Comparison of ENCODE assay signal across 5 cellular contexts in the genomic region with DNA sequence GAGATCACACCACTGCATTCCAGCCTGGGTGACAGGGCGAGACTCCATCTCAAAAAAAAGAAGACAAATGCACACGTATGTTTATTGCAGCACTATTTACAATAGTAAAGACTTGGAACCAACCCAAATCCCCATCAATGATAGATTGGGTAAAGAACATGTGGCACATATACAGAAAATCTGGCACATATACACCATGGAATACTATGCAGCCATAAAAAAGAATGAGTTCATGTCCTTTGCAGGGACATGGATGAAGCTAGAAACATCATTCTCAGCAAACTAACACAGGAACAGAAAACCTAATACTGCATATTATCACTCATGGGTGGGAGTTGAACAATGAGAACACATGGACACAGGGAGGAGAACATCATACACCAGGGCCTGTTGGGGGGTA. TPM values are rescaled to one million over a fixed set of nuclear protein-coding genes. Genes with fewer than 3 reads are reported as not detected.
DNase-seq lines count a peak whose midpoint lies in the region; ATAC-seq, FAIRE-seq and TF ChIP-seq lines count a peak whose summit lies in the region.
"Not testable (repeated sequence)": the region's sequence is repeated elsewhere in the genome, so short reads cannot be mapped to it uniquely, and the experiment has no call there.

No MANE protein-coding gene starts in this region.

- FAIRE-seq in K562 (lab: Jason Lieb, UNC): not testable (repeated sequence)

- not testable (repeated sequence) for H3K9me1 ChIP-seq in K562 (ENCODE audit: control insufficient read depth, insufficient read depth, low read length)

- H3K9ac ChIP-seq in K562 (ENCODE audit: insufficient read depth in 1 of 2, low read depth in 2 of 2, low read length in 2 of 2): not testable (repeated sequence)

- not testable (repeated sequence) for TF ChIP-seq POLR2A in K562 (conservative IDR thresholded peaks at IDR 0.05)

- BruUV-seq in K562 (replicated peaks; lab: Mats Ljungman, UMichigan): not testable (repeated sequence)

- H3K4me3 Mint-ChIP-seq in activated CD4-positive, alpha-beta T cell treated with anti-CD3 and anti-CD28 coated beads, Interleukin-2, amount 10 ng/mL, durations not matched to agents 24 days and 14 days; memory B cell; nephron: not testable (repeated sequence)

- H3K4me1 Mint-ChIP-seq in activated CD4-positive, alpha-beta T cell treated with anti-CD3 and anti-CD28 coated beads, Interleukin-2, amount 10 ng/mL, durations not matched to agents 24 days and 14 days: peaks cover 55% of the 10 kb centered on the region
- H3K4me1 Mint-ChIP-seq in memory B cell (peaks cover 20% of the 10 kb centered on the region), nephron (peaks cover 42% of the 10 kb centered on the region)

- WGBS in K562 (ENCODE audit: insufficient coverage, low coverage, missing lambda C conversion rate): 66% methylated on average over 2 of the region's 2 CpGs

- not testable (repeated sequence) for H3K27ac ChIP-seq in HEK293 (ENCODE audit: extremely low read depth, low read depth, low read length); K562 (ENCODE audit: extremely low read depth, low read depth, low read length)

- TF ChIP-seq CTCF in HEK293 (tag by site-specific recombination; IDR thresholded peaks at IDR 0.05); K562 (IDR thresholded peaks at IDR 0.05 in 2 of 3, conservative IDR thresholded peaks at IDR 0.05 in 1 of 3; ENCODE audit: insufficient read depth in 2 of 3, low read depth in 1 of 3, low read length in 3 of 3); nephron (IDR thresholded peaks at IDR 0.05; ENCODE audit: unreplicated experiment in 3 of 3): not testable (repeated sequence)

- not testable (repeated sequence) for H3K4me2 ChIP-seq in K562 (ENCODE audit: insufficient read depth, low read length)

- not testable (repeated sequence) for H3K4me1 ChIP-seq in HEK293 (ENCODE audit: control insufficient read depth, insufficient read depth, low read length)
- H3K4me1 ChIP-seq in K562 (replicated peaks in 1 of 2; ENCODE audit: control insufficient read depth in 2 of 2, insufficient read depth in 2 of 2, low read length in 2 of 2): peaks cover 5 to 39% of the 10 kb centered on the region in 2 experiments

- not testable (repeated sequence) for TF ChIP-seq RAD21 in K562 (CRISPR knock-in tag; conservative IDR thresholded peaks at IDR 0.05 in 1 of 2, IDR thresholded peaks at IDR 0.05 in 1 of 2)

- H2AFZ ChIP-seq in K562 (ENCODE audit: low read depth, low read length): not testable (repeated sequence)

- not testable (repeated sequence) for ATAC-seq in K562; memory B cell (ENCODE audit: low read depth)

- intact Hi-C loops in activated CD4-positive, alpha-beta T cell treated with anti-CD3 and anti-CD28 coated beads, Interleukin-2, amount 10 ng/mL, durations not matched to agents 24 days and 14 days (cut with micrococcal nuclease); K562 (cut with micrococcal nuclease): not testable (repeated sequence)

- H3K27me3 Mint-ChIP-seq in activated CD4-positive, alpha-beta T cell treated with anti-CD3 and anti-CD28 coated beads, Interleukin-2, amount 10 ng/mL, durations not matched to agents 24 days and 14 days; memory B cell; nephron (ENCODE audit: low read depth): not testable (repeated sequence)

- POLR2A ChIA-PET in HEK293 (lab: Yijun Ruan, JAX); K562 (lab: Yijun Ruan, JAX): not testable (repeated sequence)

- not testable (repeated sequence) for H3K79me2 ChIP-seq in K562 (ENCODE audit: control insufficient read depth, insufficient read depth, low read length)

- H3K4me3 ChIP-seq in HEK293 (ENCODE audit: low read depth, low read length); K562: not testable (repeated sequence)

- not testable (repeated sequence) for H4K20me1 ChIP-seq in K562 (replicated peaks; ENCODE audit: control insufficient read depth, insufficient read depth, low read length)

- H3K9me3 Mint-ChIP-seq in activated CD4-positive, alpha-beta T cell treated with anti-CD3 and anti-CD28 coated beads, Interleukin-2, amount 10 ng/mL, durations not matched to agents 24 days and 14 days; memory B cell; nephron: not testable (repeated sequence)

- not testable (repeated sequence) for TF ChIP-seq EP300 in K562 (IDR thresholded peaks at IDR 0.05; ENCODE audit: low read length)

- CTCF ChIA-PET in HEK293 (lab: Yijun Ruan, JAX): interaction anchor here (1.5 kb wide), 1 partner anchor 21 kb away, joined by 3 read pairs; no protein-coding TSS in a partner anchor
- CTCF ChIA-PET in K562 (lab: Yijun Ruan, JAX; ENCODE audit: low intra/inter-chr PET ratio): not testable (repeated sequence)

- in situ Hi-C loops in K562 (cut with MboI): not testable (repeated sequence)

- H3K36me3 ChIP-seq in HEK293 (ENCODE audit: control insufficient read depth in 2 of 2, insufficient read depth in 1 of 2, low read length in 2 of 2); K562 (ENCODE audit: control insufficient read depth, insufficient read depth, low read length): not testable (repeated sequence)

- not testable (repeated sequence) for DNase-seq in activated CD4-positive, alpha-beta T cell treated with anti-CD3 and anti-CD28 coated beads, Interleukin-2, amount 10 ng/mL, durations not matched to agents 24 days and 14 days; K562 (ENCODE audit: extremely low read depth in 1 of 4, low spot score in 3 of 4); memory B cell (ENCODE audit: low spot score in 2 of 2)

- not testable (repeated sequence) for H3K9me3 ChIP-seq in HEK293 (ENCODE audit: control insufficient read depth, insufficient read depth, low read depth, low read length); K562 (replicated peaks; ENCODE audit: control insufficient read depth, insufficient read depth, low read depth, low read length)

- H3K36me3 Mint-ChIP-seq in activated CD4-positive, alpha-beta T cell treated with anti-CD3 and anti-CD28 coated beads, Interleukin-2, amount 10 ng/mL, durations not matched to agents 24 days and 14 days (ENCODE audit: low read depth): peaks cover 63% of the 10 kb centered on the region
- peaks cover 24% of the 10 kb centered on the region for H3K36me3 Mint-ChIP-seq in memory B cell
- H3K36me3 Mint-ChIP-seq in nephron (ENCODE audit: low read depth): not testable (repeated sequence)

- H3K27me3 ChIP-seq in K562 (ENCODE audit: control insufficient read depth in 2 of 2, insufficient read depth in 2 of 2, low read length in 2 of 2): not testable (repeated sequence)

- peak overlapping the region; percentile 66 for H3K27ac Mint-ChIP-seq in activated CD4-positive, alpha-beta T cell treated with anti-CD3 and anti-CD28 coated beads, Interleukin-2, amount 10 ng/mL, durations not matched to agents 24 days and 14 days
- H3K27ac Mint-ChIP-seq in memory B cell: peak overlapping the region; percentile 14
- peak overlapping the region in 2 of 3 experiments; percentile 56 to 59 for H3K27ac Mint-ChIP-seq in nephron

TF ChIP-seq in HEK293, 187 proteins besides CTCF, POLR2A, EP300 and RAD21:
- TF ChIP-seq, protein P1, sequence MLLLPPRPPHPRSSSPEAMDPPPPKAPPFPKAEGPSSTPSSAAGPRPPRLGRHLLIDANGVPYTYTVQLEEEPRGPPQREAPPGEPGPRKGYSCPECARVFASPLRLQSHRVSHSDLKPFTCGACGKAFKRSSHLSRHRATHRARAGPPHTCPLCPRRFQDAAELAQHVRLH (tag by site-specific recombination; IDR thresholded peaks at IDR 0.05): peak; percentile 75
- peak; percentile 94 for TF ChIP-seq ZNF146 (tag by site-specific recombination; IDR thresholded peaks at IDR 0.05)

TF ChIP-seq in K562, 482 proteins besides CTCF, POLR2A, EP300 and RAD21:
- peak; percentile 91 for TF ChIP-seq ZNF146 (CRISPR knock-in tag; IDR thresholded peaks at IDR 0.05; ENCODE audit: unreplicated experiment)
- TF ChIP-seq BCOR (IDR thresholded peaks at IDR 0.05): peak; percentile 42; the same call in 1 of the 2 replicates
- peak; percentile 22; the same call in 1 of the 2 replicates for TF ChIP-seq NFIC (IDR thresholded peaks at IDR 0.05)
- peak; percentile 5 for TF ChIP-seq RBM25 (IDR thresholded peaks at IDR 0.05; ENCODE audit: low read depth, low read length, severe bottlenecking)
- peak in 1 of 2 experiments; percentile 46; a peak in 2 of 4 replicates for TF ChIP-seq KDM1A (IDR thresholded peaks at IDR 0.05)

RNA-seq across cellular contexts. Expression of a gene that starts 54.5 kb away (rescaled TPM):
- 104 and 106 TPM in 2 replicates for total RNA-seq in activated CD4-positive, alpha-beta T cell treated with anti-CD3 and anti-CD28 coated beads, Interleukin-2, amount 10 ng/mL, durations not matched to agents 24 days and 14 days
- 207 and 465 TPM in 2 replicates for total RNA-seq in K562 (2011; cell fraction: chromatin; rRNA removed; ENCODE audit: low replicate concordance)
- 88.1 and 130 TPM in 2 replicates for total RNA-seq in K562 (2011; cell fraction: nucleolus; rRNA removed)
- total RNA-seq in K562 (2011; cell fraction: nucleoplasm; rRNA removed): 182 and 231 TPM in 2 replicates
- total RNA-seq in K562 (2014; rRNA removed): 33.5 and 38.1 TPM in 2 replicates
- total RNA-seq in K562 (2014; rRNA removed; fragmentation: Illumina TruSeq; extraction: Trizol): 41.7 and 46.6 TPM in 2 replicates
- total RNA-seq in K562 (2015; rRNA removed; fragmentation: Illumina TruSeq; extraction: Trizol): 38.6 and 39.9 TPM in 2 replicates
- 48.1 and 55.3 TPM in 2 replicates for total RNA-seq in K562 (2021)
- 11.1 and 14.5 TPM in 2 replicates for polyA plus RNA-seq in K562 (2011; rRNA removed)
- 7.9 and 14.7 TPM in 2 replicates for polyA plus RNA-seq in K562 (2011; cell fraction: cytosol; rRNA removed)
- 55.0 and 72.1 TPM in 2 replicates for polyA plus RNA-seq in K562 (2011; cell fraction: nucleus; rRNA removed)
- polyA plus RNA-seq in K562 (2012): 26.5 and 30.8 TPM in 2 replicates
- 33.8 and 38.7 TPM in 2 replicates for polyA plus RNA-seq in K562 (2014; fragmentation: Illumina TruSeq; extraction: Trizol)
- 10 to 100 TPM in 1 of 2 experiments, 1 to 10 TPM in 1; 8.9 to 15.9 TPM for polyA plus RNA-seq in K562 (2014; fragmentation: Nextera tagmentation; extraction: Ambion mirVana)
- polyA plus RNA-seq in K562 (2014; rRNA removed): 18.2 and 23.4 TPM in 2 replicates
- 84.5 and 96.0 TPM in 2 replicates for polyA minus RNA-seq in K562 (2011; rRNA and poly(A)+ RNA removed)
- polyA minus RNA-seq in K562 (2011; cell fraction: cytosol; rRNA and poly(A)+ RNA removed): 28.8 and 34.0 TPM in 2 replicates
- polyA minus RNA-seq in K562 (2011; cell fraction: nucleus; rRNA and poly(A)+ RNA removed): 110 and 143 TPM in 2 replicates

Comparison
In these comparisons a context has a peak if more than half of its experiments do, and no peak if none do; other contexts are left out.
1. H3K27ac Mint-ChIP-seq: peak in every context shown above with its lines; median percentile 66 in activated CD4-positive, alpha-beta T cell treated with anti-CD3 and anti-CD28 coated beads, Interleukin-2, amount 10 ng/mL, durations not matched to agents 24 days and 14 days; 58 in nephron; 14 in memory B cell.